13 cellular contexts compared by ENCODE assay signal in the genomic region with DNA sequence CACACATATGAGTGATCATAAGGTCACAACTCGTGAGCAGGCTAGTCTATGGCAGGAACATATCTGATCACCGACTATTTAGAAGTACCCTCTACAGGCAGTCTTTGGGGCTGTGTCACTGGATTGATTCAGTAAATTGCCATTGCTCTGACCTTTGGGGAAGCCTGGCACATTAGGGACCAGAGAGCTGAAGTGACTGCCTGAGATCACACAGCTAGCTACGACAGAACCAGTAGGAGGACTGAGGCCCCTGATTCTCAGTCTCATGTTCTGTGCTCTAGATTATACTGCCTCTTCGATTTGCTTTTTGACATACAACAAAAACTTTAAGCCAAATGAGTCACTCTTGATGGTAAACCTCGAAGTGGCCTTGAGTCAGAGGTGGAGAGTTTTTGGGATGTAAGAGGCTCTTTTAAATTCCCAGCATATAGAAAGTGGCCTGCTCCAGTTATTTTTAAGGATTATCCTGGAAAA.
DNase-seq lines count a peak whose midpoint lies in the region; ATAC-seq and TF ChIP-seq lines count a peak whose summit lies in the region.
"Had no signal": no experiment of that assay in that cellular context is flagged by ENCODE, and none has a peak within 500 bp of the region (broad histone marks: within the 10 kb centered on the region; RNA-seq: fewer than 3 reads in every experiment).

No MANE protein-coding gene starts in this region.

- no peak overlapping the region for H3K4me2 ChIP-seq in trophoblast cell (ENCODE audit: low read length)

- H2AK5ac ChIP-seq in trophoblast cell (ENCODE audit: low read length) = no peak overlapping the region

- H3K27me3 ChIP-seq in foreskin keratinocyte (no peaks in the 10 kb centered on the region), trophoblast cell (ENCODE audit: insufficient read depth, low read length) (no peaks in the 10 kb centered on the region)

- peaks cover 43% of the 10 kb centered on the region for H3K4me1 Mint-ChIP-seq in activated T-helper 17 cell treated with anti-CD3 and anti-CD28 coated beads, Interleukin-2, amount 50 U/mL, for 72 hours

- no peak overlapping the region for H3K27ac ChIP-seq in foreskin keratinocyte
- no peak overlapping the region for H3K27ac ChIP-seq in trophoblast cell (ENCODE audit: low read depth, low read length)

- no peaks in the 10 kb centered on the region for H3K36me3 ChIP-seq in trophoblast cell (ENCODE audit: control insufficient read depth in 1 of 2, insufficient read depth in 2 of 2, low read length in 2 of 2)

- H3K4me3 ChIP-seq in trophoblast cell (ENCODE audit: low read depth, low read length) = no peak overlapping the region

- no peak overlapping the region for H3K23ac ChIP-seq in trophoblast cell (ENCODE audit: low read length)

- no peak overlapping the region for H2BK12ac ChIP-seq in trophoblast cell (ENCODE audit: low read length)

- no peak overlapping the region for H4K8ac ChIP-seq in trophoblast cell (ENCODE audit: low read depth, low read length)

- no peak overlapping the region for H3K14ac ChIP-seq in trophoblast cell (ENCODE audit: low read length)

- H2AFZ ChIP-seq in trophoblast cell (ENCODE audit: insufficient read depth, low read length, poor library complexity) = no peak overlapping the region

- H2BK120ac ChIP-seq in trophoblast cell (ENCODE audit: insufficient read depth, low read length, poor library complexity) = no peak overlapping the region

- peak overlapping the region; percentile 62 for H3K4me3 Mint-ChIP-seq in activated T-helper 17 cell treated with anti-CD3 and anti-CD28 coated beads, Interleukin-2, amount 50 U/mL, for 72 hours
- H3K4me3 Mint-ChIP-seq: CD8-positive, alpha-beta memory T cell; naive thymus-derived CD4-positive, alpha-beta T cell had no signal

- no peaks in the 10 kb centered on the region for H3K36me3 Mint-ChIP-seq in activated T-helper 17 cell treated with anti-CD3 and anti-CD28 coated beads, Interleukin-2, amount 50 U/mL, for 72 hours (ENCODE audit: low read depth)

- no peaks in the 10 kb centered on the region for H3K9me3 Mint-ChIP-seq in activated T-helper 17 cell treated with anti-CD3 and anti-CD28 coated beads, Interleukin-2, amount 50 U/mL, for 72 hours
- H3K9me3 Mint-ChIP-seq: CD8-positive, alpha-beta memory T cell had no signal

- no peak overlapping the region for H4K12ac ChIP-seq in trophoblast cell (ENCODE audit: low read depth, low read length)

- H3K9ac ChIP-seq in trophoblast cell (ENCODE audit: low read length) = no peak overlapping the region

- DNase-seq in ACHN (peak; percentile 15), HCEC 1CT (peak; percentile 92), foreskin keratinocyte (peak in 1 of 2 donors; percentile 54), trophoblast cell (no peak)
- DNase-seq: CD8-positive, alpha-beta memory T cell; effector CD8-positive, alpha-beta T cell; NCI-H1092; NCI-H69 had no signal

- peaks cover 10% of the 10 kb centered on the region for H3K4me1 ChIP-seq in foreskin keratinocyte
- no peaks in the 10 kb centered on the region for H3K4me1 ChIP-seq in trophoblast cell (ENCODE audit: control insufficient read depth in 1 of 2, insufficient read depth in 2 of 2, low read length in 2 of 2)

- no peak for TF ChIP-seq CTCF in foreskin keratinocyte (conservative IDR thresholded peaks at IDR 0.05)

- peak; percentile 79 for ATAC-seq in activated T-helper 17 cell treated with anti-CD3 and anti-CD28 coated beads, Interleukin-2, amount 50 U/mL, for 72 hours (replicated peaks)
- ATAC-seq in foreskin keratinocyte = peak; percentile 66
- ATAC-seq in GM21423 (IDR thresholded peaks at IDR 0.05; ENCODE audit: unreplicated experiment) = no peak
- ATAC-seq in HG03571 (IDR thresholded peaks at IDR 0.05; ENCODE audit: unreplicated experiment) = no peak
- no peak for ATAC-seq in HG02610 (IDR thresholded peaks at IDR 0.05; ENCODE audit: unreplicated experiment)
- ATAC-seq: naive thymus-derived CD4-positive, alpha-beta T cell had no signal

- no peaks in the 10 kb centered on the region for H3K79me1 ChIP-seq in trophoblast cell (ENCODE audit: low read length)

- H3K79me2 ChIP-seq in trophoblast cell (ENCODE audit: control insufficient read depth, insufficient read depth, low read length, poor library complexity) = no peaks in the 10 kb centered on the region

- H3K27ac Mint-ChIP-seq in activated T-helper 17 cell treated with anti-CD3 and anti-CD28 coated beads, Interleukin-2, amount 50 U/mL, for 72 hours = peak overlapping the region; percentile 85
- H3K27ac Mint-ChIP-seq: CD8-positive, alpha-beta memory T cell had no signal

- H3K4ac ChIP-seq in trophoblast cell (ENCODE audit: low read depth, low read length) = no peak overlapping the region

- H3K18ac ChIP-seq in trophoblast cell (ENCODE audit: low read length) = no peak overlapping the region

- in situ Hi-C loops in ACHN (cut with HindIII; ENCODE audit: low pct_ligation_motif_present, low pct_unique_long_range_greater_than_20kb, low sequenced_read_pairs) = no loop called here

- no peaks in the 10 kb centered on the region for H3K9me3 ChIP-seq in trophoblast cell (ENCODE audit: insufficient read depth, low read depth, low read length)

- H3K27me3 Mint-ChIP-seq in activated T-helper 17 cell treated with anti-CD3 and anti-CD28 coated beads, Interleukin-2, amount 50 U/mL, for 72 hours = no peaks in the 10 kb centered on the region
- H3K27me3 Mint-ChIP-seq: naive thymus-derived CD4-positive, alpha-beta T cell had no signal

- no CpG with 5 or more reads among the region's 5 CpGs for WGBS in trophoblast cell (ENCODE audit: extremely low coverage, insufficient coverage, insufficient read length)

- no peak overlapping the region for H4K91ac ChIP-seq in trophoblast cell (ENCODE audit: low read depth, low read length)

- no peak overlapping the region for H2BK5ac ChIP-seq in trophoblast cell (ENCODE audit: low read depth, low read length, poor library complexity)

Comparison
In these comparisons a context has a peak if more than half of its experiments do, and no peak if none do; other contexts are left out.
1. DNase-seq: peak in ACHN (single experiment) and HCEC 1CT (single experiment); none in trophoblast cell (0 of 2).
2. ATAC-seq: peak in activated T-helper 17 cell treated with anti-CD3 and anti-CD28 coated beads, Interleukin-2, amount 50 U/mL, for 72 hours (single experiment) and foreskin keratinocyte (single experiment); none in GM21423 (single experiment), HG03571 (single experiment) and HG02610 (single experiment).